ENCODE assay signal across 1 cellular context in the genomic region with DNA sequence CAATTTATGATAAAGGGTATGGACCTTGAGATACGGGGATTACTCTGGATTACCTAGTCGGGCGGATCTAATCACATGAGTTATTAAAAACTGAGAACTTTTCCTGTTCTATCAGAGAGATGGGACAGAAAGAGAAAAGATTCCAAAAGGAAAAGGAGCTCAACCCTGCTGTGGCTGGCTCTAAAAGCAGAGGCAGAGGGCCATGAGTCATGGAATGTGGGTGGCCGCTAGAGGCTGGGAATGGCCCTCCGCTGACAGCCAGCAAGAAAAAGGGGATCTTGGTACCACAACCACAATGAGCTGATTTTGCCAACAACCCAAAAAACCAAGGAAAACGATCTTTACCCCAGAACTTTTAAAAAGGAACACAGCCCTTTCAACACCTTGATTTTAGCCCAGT.
TF ChIP-seq lines count a peak whose summit lies in the region.

No MANE protein-coding gene starts in this region.

TF ChIP-seq in H1, 55 proteins besides CTCF, POLR2A, EP300 and RAD21 (continued from another document):
- TF ChIP-seq, protein P1, sequence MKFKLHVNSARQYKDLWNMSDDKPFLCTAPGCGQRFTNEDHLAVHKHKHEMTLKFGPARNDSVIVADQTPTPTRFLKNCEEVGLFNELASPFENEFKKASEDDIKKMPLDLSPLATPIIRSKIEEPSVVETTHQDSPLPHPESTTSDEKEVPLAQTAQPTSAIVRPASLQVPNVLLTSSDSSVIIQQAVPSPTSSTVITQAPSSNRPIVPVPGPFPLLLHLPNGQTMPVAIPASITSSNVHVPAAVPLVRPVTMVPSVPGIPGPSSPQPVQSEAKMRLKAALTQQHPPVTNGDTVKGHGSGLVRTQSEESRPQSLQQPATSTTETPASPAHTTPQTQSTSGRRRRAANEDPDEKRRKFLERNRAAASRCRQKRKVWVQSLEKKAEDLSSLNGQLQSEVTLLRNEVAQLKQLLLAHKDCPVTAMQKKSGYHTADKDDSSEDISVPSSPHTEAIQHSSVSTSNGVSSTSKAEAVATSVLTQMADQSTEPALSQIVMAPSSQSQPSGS (IDR thresholded peaks at IDR 0.05; ENCODE audit: low read length) = no peak
- no peak for TF ChIP-seq TAF7 (optimal IDR thresholded peaks at IDR 0.05; ENCODE audit: borderline replicate concordance, low read depth, low read length)
- TF ChIP-seq, protein P2, sequence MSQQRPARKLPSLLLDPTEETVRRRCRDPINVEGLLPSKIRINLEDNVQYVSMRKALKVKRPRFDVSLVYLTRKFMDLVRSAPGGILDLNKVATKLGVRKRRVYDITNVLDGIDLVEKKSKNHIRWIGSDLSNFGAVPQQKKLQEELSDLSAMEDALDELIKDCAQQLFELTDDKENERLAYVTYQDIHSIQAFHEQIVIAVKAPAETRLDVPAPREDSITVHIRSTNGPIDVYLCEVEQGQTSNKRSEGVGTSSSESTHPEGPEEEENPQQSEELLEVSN (IDR thresholded peaks at IDR 0.05) = no peak
- TF ChIP-seq TEAD4 (IDR thresholded peaks at IDR 0.05; ENCODE audit: low read depth, low read length) = 0 out of 2 replicates have a peak, but pooled peaks have one; percentile 49
- TF ChIP-seq SRF (IDR thresholded peaks at IDR 0.05; ENCODE audit: low read depth, low read length) = no peak
- no peak for TF ChIP-seq CHD1 (IDR thresholded peaks at IDR 0.05; ENCODE audit: low read depth, low read length)
- TF ChIP-seq, protein P3, sequence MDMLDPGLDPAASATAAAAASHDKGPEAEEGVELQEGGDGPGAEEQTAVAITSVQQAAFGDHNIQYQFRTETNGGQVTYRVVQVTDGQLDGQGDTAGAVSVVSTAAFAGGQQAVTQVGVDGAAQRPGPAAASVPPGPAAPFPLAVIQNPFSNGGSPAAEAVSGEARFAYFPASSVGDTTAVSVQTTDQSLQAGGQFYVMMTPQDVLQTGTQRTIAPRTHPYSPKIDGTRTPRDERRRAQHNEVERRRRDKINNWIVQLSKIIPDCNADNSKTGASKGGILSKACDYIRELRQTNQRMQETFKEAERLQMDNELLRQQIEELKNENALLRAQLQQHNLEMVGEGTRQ (IDR thresholded peaks at IDR 0.05; ENCODE audit: low read length) = no peak
- no peak for TF ChIP-seq BCL11A (IDR thresholded peaks at IDR 0.05; ENCODE audit: low read depth in 2 of 2, low read length in 2 of 2)
- no peak for TF ChIP-seq ASH2L (IDR thresholded peaks at IDR 0.05; ENCODE audit: low read length)
